Comparison of ENCODE assay signal across 22 cellular contexts in the genomic region with DNA sequence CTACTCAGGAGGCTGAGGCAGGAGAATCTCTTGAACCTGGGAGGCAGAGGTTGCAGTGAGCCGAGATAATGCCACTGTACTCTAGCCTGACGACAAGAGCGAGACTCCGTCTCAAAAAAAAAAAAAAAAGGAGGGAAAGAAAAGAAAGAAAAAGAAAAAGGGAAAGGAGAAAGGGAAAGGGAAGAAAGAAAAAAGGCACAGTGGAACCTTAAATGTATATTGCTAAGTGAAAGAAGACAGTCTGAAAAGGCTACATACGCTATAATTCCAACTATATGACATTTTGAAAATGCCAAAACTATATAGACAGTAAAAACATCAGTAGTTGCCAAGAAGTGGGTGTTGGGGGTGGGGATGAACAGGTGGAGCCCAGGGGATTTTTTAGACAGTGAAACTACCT. TPM values are rescaled to one million over a fixed set of nuclear protein-coding genes. Genes with fewer than 3 reads are reported as not detected.
"Had no signal": no experiment of that assay in that cellular context is flagged by ENCODE, and none has a peak within 500 bp of the region (broad histone marks: within the 10 kb centered on the region; RNA-seq: fewer than 3 reads in every experiment).

No MANE protein-coding gene starts in this region.

- H3K4me1 ChIP-seq: esophagus squamous epithelium, gastroesophageal sphincter, spleen, suprapubic skin, thyroid gland had no signal

- H3K27me3 Mint-ChIP-seq: dendritic cell treated with granulocyte-macrophage colony-stimulating factor and Interleukin-4, amounts not matched to agents 40 ng/mL and 50 ng/mL, for 4 days; effector memory CD8-positive, alpha-beta T cell; naive thymus-derived CD8-positive, alpha-beta T cell; type B pancreatic cell had no signal

- DNase-seq: effector memory CD8-positive, alpha-beta T cell; esophagus squamous epithelium; foreskin fibroblast; glutamatergic neuron; islet precursor cell; mammary epithelial cell; naive thymus-derived CD8-positive, alpha-beta T cell; posterior cingulate gyrus; spleen; stimulated activated CD4-positive, alpha-beta T cell treated with anti-CD3 and anti-CD28 coated beads, Interleukin-15, amount 100 ng/mL, for 24 hours; stimulated activated CD4-positive, alpha-beta T cell treated with anti-CD3 and anti-CD28 coated beads, Interleukin-1b, Interleukin-23, amount 100 ng/mL, for 48 hours; stimulated activated CD4-positive, alpha-beta T cell treated with anti-CD3 and anti-CD28 coated beads, Interleukin-4, amount 100 ng/mL, for 24 hours; stimulated activated naive CD4-positive, alpha-beta T cell; thyroid gland had no signal

- H3K9me3 ChIP-seq: esophagus squamous epithelium, gastroesophageal sphincter, spleen, suprapubic skin, thyroid gland had no signal

- H3K9me3 Mint-ChIP-seq: dendritic cell treated with granulocyte-macrophage colony-stimulating factor and Interleukin-4, amounts not matched to agents 40 ng/mL and 50 ng/mL, for 4 days; effector memory CD8-positive, alpha-beta T cell; naive thymus-derived CD8-positive, alpha-beta T cell; neural crest cell; type B pancreatic cell had no signal

- H3K27me3 ChIP-seq: esophagus squamous epithelium, gastroesophageal sphincter, spleen, suprapubic skin, thyroid gland had no signal

- ATAC-seq: effector memory CD8-positive, alpha-beta T cell; gastroesophageal sphincter; left lobe of liver; naive thymus-derived CD8-positive, alpha-beta T cell; sciatic nerve had no signal

- H3K4me3 ChIP-seq: esophagus squamous epithelium, gastroesophageal sphincter, spleen, suprapubic skin, thyroid gland had no signal

- H3K4me3 Mint-ChIP-seq: dendritic cell treated with granulocyte-macrophage colony-stimulating factor and Interleukin-4, amounts not matched to agents 40 ng/mL and 50 ng/mL, for 4 days; effector memory CD8-positive, alpha-beta T cell; naive thymus-derived CD8-positive, alpha-beta T cell; neural crest cell; type B pancreatic cell had no signal

- H3K27ac Mint-ChIP-seq: dendritic cell treated with granulocyte-macrophage colony-stimulating factor and Interleukin-4, amounts not matched to agents 40 ng/mL and 50 ng/mL, for 4 days; type B pancreatic cell had no signal

- H3K4me1 Mint-ChIP-seq: neural crest cell had no signal

- H3K27ac ChIP-seq: esophagus squamous epithelium, gastroesophageal sphincter, spleen, suprapubic skin, thyroid gland had no signal

RNA-seq across cellular contexts. Expression of gene ZC3H12D, which starts 44.8 kb away (rescaled TPM):
- total RNA-seq: osteocyte had no signal
